1 cellular context compared by ENCODE assay signal in genomic region chr3:46542344-46542743, GRCh38.
TF ChIP-seq lines count a peak whose summit lies in the region.

No MANE protein-coding gene starts in this region.

TF ChIP-seq in WTC11, 78 proteins besides CTCF, POLR2A, EP300 and RAD21 (continued from another document):
- TF ChIP-seq ZNF281 (CRISPR knock-in tag; IDR thresholded peaks at IDR 0.05) (no peak), ZNF121 (CRISPR knock-in tag; IDR thresholded peaks at IDR 0.05) (no peak), GTF2I (CRISPR knock-in tag; conservative IDR thresholded peaks at IDR 0.05) (no peak), ZNF219 (CRISPR knock-in tag; IDR thresholded peaks at IDR 0.05; ENCODE audit: borderline replicate concordance) (no peak), TCF7 (CRISPR knock-in tag; IDR thresholded peaks at IDR 0.05; ENCODE audit: low read depth) (no peak), OVOL2 (CRISPR knock-in tag; IDR thresholded peaks at IDR 0.05; ENCODE audit: borderline replicate concordance) (no peak), ZNF423 (CRISPR knock-in tag; IDR thresholded peaks at IDR 0.05) (no peak), SOX15 (CRISPR knock-in tag; IDR thresholded peaks at IDR 0.05) (no peak), AFF4 (CRISPR knock-in tag; IDR thresholded peaks at IDR 0.05; ENCODE audit: borderline replicate concordance) (no peak), ATF2 (CRISPR knock-in tag; IDR thresholded peaks at IDR 0.05; ENCODE audit: borderline replicate concordance, low read depth) (no peak), ZNF232 (CRISPR knock-in tag; IDR thresholded peaks at IDR 0.05) (no peak), ZNF416 (CRISPR knock-in tag; IDR thresholded peaks at IDR 0.05) (no peak), MLX (CRISPR knock-in tag; IDR thresholded peaks at IDR 0.05) (no peak), CREB1 (CRISPR knock-in tag; IDR thresholded peaks at IDR 0.05) (no peak), ZNF263 (CRISPR knock-in tag; IDR thresholded peaks at IDR 0.05; ENCODE audit: low read depth) (no peak)
